In genomic region chr15:92997821-92998220, GRCh38 we compare ENCODE assay signal across 1 cellular context.
TF ChIP-seq lines count a peak whose summit lies in the region.

No MANE protein-coding gene starts in this region.

TF ChIP-seq in WTC11, 78 proteins besides CTCF, POLR2A, EP300 and RAD21 (continued from another document):
- TF ChIP-seq NFE2L1 (CRISPR knock-in tag; IDR thresholded peaks at IDR 0.05) (no peak), ZNF219 (CRISPR knock-in tag; IDR thresholded peaks at IDR 0.05; ENCODE audit: borderline replicate concordance) (no peak)
